Comparison of ENCODE assay signal across 10 cellular contexts in the genomic region with DNA sequence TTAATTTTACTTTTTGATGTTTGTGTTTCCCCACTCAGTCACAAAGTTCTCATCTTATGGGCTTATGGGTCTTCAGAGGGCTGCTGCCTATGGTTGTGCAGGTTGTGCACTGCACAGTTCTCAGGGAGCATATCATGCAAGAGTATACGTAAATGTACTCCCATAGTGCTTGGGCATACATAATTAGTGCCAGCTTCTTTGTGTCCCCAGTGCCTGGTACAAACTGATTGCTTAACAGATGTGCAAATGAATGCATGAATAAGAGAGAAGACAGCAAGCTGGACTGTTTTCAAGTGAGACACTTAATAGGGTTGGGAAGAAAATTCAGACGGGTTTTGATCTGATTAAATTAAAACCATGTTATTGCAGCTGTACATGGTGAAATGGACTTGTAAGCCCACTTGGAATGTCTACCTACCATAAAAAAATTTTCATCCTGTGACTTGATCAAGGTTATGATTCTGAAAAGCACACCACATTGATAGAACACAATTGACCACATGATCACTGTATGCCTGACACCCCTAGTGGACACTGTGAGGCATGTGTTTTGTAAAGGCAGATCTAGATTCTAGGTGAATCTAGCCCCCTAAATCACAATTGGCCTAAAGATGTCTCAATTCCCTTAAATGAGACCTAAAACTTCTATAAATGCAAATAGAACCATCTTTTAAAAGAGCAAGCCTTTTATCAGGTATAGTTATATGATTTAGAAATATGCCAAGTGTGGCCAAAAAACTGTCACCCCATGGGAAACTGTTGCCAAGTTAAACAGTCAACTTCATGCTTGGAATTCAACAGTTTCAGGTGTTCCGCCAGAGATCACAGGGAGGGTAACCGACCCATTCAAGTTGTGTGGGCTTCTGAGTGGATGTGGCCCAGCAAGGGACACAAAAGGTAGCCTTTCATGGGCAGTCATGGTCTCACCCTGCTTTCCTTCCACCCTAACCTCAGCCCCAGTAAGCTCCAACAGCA. TPM values are rescaled to one million over a fixed set of nuclear protein-coding genes. Genes with fewer than 3 reads are reported as not detected.
A peak's percentile ranks its signal among the peaks of the same experiment; 100 is the strongest.
DNase-seq lines count a peak whose midpoint lies in the region; ATAC-seq and TF ChIP-seq lines count a peak whose summit lies in the region.
"Had no signal": no experiment of that assay in that cellular context is flagged by ENCODE, and none has a peak within 500 bp of the region (broad histone marks: within the 10 kb centered on the region; RNA-seq: fewer than 3 reads in every experiment).

No MANE protein-coding gene starts in this region.

- no peaks in the 10 kb centered on the region for H3K9me2 ChIP-seq in OCI-LY1 (ENCODE audit: low read depth, low read length)

- H3K4me3 Mint-ChIP-seq in activated CD8-positive, alpha-beta T cell treated with anti-CD3 and anti-CD28 coated beads, Interleukin-2, amount 10 ng/mL, durations not matched to agents 7 days and 5 days: no peak overlapping the region
- H3K4me3 Mint-ChIP-seq: CD4-positive, CD25-positive, alpha-beta regulatory T cell had no signal

- H3K9ac ChIP-seq in OCI-LY1 (ENCODE audit: low read length): no peak overlapping the region
- no peak overlapping the region for H3K9ac ChIP-seq in stomach smooth muscle (ENCODE audit: low read length in 2 of 2)

- peaks cover 4% of the 10 kb centered on the region for H3K27me3 Mint-ChIP-seq in activated CD8-positive, alpha-beta T cell treated with anti-CD3 and anti-CD28 coated beads, Interleukin-2, amount 10 ng/mL, durations not matched to agents 7 days and 5 days (ENCODE audit: low read depth)

- DNase-seq in NCI-H2171 treated with DMSO at 0.1 percent for 48 hours (lab: John Stamatoyannopoulos, UW): peak; percentile 11
- DNase-seq in NCI-H2171 (lab: John Stamatoyannopoulos, UW): no peak
- no peak for DNase-seq in fibroblast of mammary gland (ENCODE audit: low read depth)
- no peak for DNase-seq in GF-D8 (lab: John Stamatoyannopoulos, UW)
- DNase-seq in activated CD8-positive, alpha-beta memory T cell treated with anti-CD3 and anti-CD28 coated beads, Interleukin-2, amount 50 U/mL, for 48 hours: no peak
- DNase-seq in activated CD8-positive, alpha-beta T cell treated with anti-CD3 and anti-CD28 coated beads, Interleukin-2, amount 10 ng/mL, durations not matched to agents 7 days and 5 days: no peak
- DNase-seq: NCI-H1092 had no signal

- H3K9me3 ChIP-seq in OCI-LY1 (ENCODE audit: low read length): no peaks in the 10 kb centered on the region
- H3K9me3 ChIP-seq in stomach smooth muscle (ENCODE audit: control insufficient read depth in 2 of 2, low read length in 2 of 2): no peaks in the 10 kb centered on the region

- H4K20me1 ChIP-seq in OCI-LY1 (ENCODE audit: insufficient read depth, low read length): no peaks in the 10 kb centered on the region

- H3F3A ChIP-seq in OCI-LY1 (ENCODE audit: insufficient read depth, low read length): no peaks in the 10 kb centered on the region

- H2AFZ ChIP-seq in OCI-LY1 (ENCODE audit: low read length): no peak overlapping the region

- H3K9me3 Mint-ChIP-seq in activated CD8-positive, alpha-beta T cell treated with anti-CD3 and anti-CD28 coated beads, Interleukin-2, amount 10 ng/mL, durations not matched to agents 7 days and 5 days (ENCODE audit: insufficient read depth): no peaks in the 10 kb centered on the region
- H3K9me3 Mint-ChIP-seq: CD4-positive, CD25-positive, alpha-beta regulatory T cell had no signal

- no peaks in the 10 kb centered on the region for H3K4me1 ChIP-seq in OCI-LY1 (ENCODE audit: insufficient read depth, low read length, severe bottlenecking)
- H3K4me1 ChIP-seq in stomach smooth muscle (ENCODE audit: control insufficient read depth, insufficient read depth, low read length): peaks cover 37% of the 10 kb centered on the region

- H3K4me3 ChIP-seq in OCI-LY1 (ENCODE audit: low read depth, low read length, poor library complexity, severe bottlenecking) (no peak overlapping the region), fibroblast of mammary gland (ENCODE audit: control insufficient read depth, low read depth, low read length) (no peak overlapping the region), stomach smooth muscle (ENCODE audit: low read length in 2 of 2) (no peak overlapping the region)

- no peaks in the 10 kb centered on the region for H3K27me3 ChIP-seq in OCI-LY1 (ENCODE audit: insufficient read depth, low read length)
- H3K27me3 ChIP-seq in stomach smooth muscle (ENCODE audit: control insufficient read depth in 1 of 2, insufficient read depth in 2 of 2, low read length in 2 of 2): no peaks in the 10 kb centered on the region

- no peaks in the 10 kb centered on the region for H3K36me3 Mint-ChIP-seq in activated CD8-positive, alpha-beta T cell treated with anti-CD3 and anti-CD28 coated beads, Interleukin-2, amount 10 ng/mL, durations not matched to agents 7 days and 5 days (ENCODE audit: low read depth)
- H3K36me3 Mint-ChIP-seq: CD4-positive, CD25-positive, alpha-beta regulatory T cell had no signal

- ATAC-seq in activated CD8-positive, alpha-beta T cell treated with anti-CD3 and anti-CD28 coated beads, Interleukin-2, amount 10 ng/mL, durations not matched to agents 7 days and 5 days: no peak

- H3K27ac ChIP-seq in OCI-LY1 (ENCODE audit: low read depth, low read length, poor library complexity, severe bottlenecking) (no peak overlapping the region), stomach smooth muscle (ENCODE audit: low read length) (peak overlapping the region; percentile 46)

- no peak overlapping the region for H3K27ac Mint-ChIP-seq in activated CD8-positive, alpha-beta T cell treated with anti-CD3 and anti-CD28 coated beads, Interleukin-2, amount 10 ng/mL, durations not matched to agents 7 days and 5 days
- H3K27ac Mint-ChIP-seq: CD4-positive, CD25-positive, alpha-beta regulatory T cell had no signal

- H3K36me3 ChIP-seq in OCI-LY1 (ENCODE audit: insufficient read depth, low read length) (no peaks in the 10 kb centered on the region), stomach smooth muscle (ENCODE audit: control insufficient read depth in 2 of 2, insufficient read depth in 2 of 2, low read length in 2 of 2) (peaks cover 8 to 12% of the 10 kb centered on the region in 2 donors)

- CTCF ChIA-PET in activated CD8-positive, alpha-beta T cell treated with anti-CD3 and anti-CD28 coated beads, Interleukin-2, amount 10 ng/mL, durations not matched to agents 7 days and 5 days (lab: Charles Lee): interaction anchor here (3.1 kb wide), 1 partner anchor 36 kb away, joined by 16 read pairs; no protein-coding TSS in a partner anchor

- peaks cover 10% of the 10 kb centered on the region for H3K4me1 Mint-ChIP-seq in activated CD8-positive, alpha-beta T cell treated with anti-CD3 and anti-CD28 coated beads, Interleukin-2, amount 10 ng/mL, durations not matched to agents 7 days and 5 days (ENCODE audit: low read depth)
- H3K4me1 Mint-ChIP-seq: CD4-positive, CD25-positive, alpha-beta regulatory T cell had no signal

- no peaks in the 10 kb centered on the region for H3K79me2 ChIP-seq in OCI-LY1 (ENCODE audit: insufficient read depth, low read length)

- POLR2A ChIA-PET in activated CD8-positive, alpha-beta T cell treated with anti-CD3 and anti-CD28 coated beads, Interleukin-2, amount 10 ng/mL, durations not matched to agents 7 days and 5 days (lab: Charles Lee): no interaction called here

- no peak overlapping the region for H3K4me2 ChIP-seq in OCI-LY1 (ENCODE audit: low read length)

- TF ChIP-seq CTCF in OCI-LY1 (IDR thresholded peaks at IDR 0.05; ENCODE audit: low read length) (peak; percentile 64), fibroblast of mammary gland (conservative IDR thresholded peaks at IDR 0.05; ENCODE audit: control insufficient read depth, insufficient read depth, low read depth, low read length) (peak; percentile 58)

RNA-seq across cellular contexts. Expression of a gene that starts 27.9 kb away (rescaled TPM):
- total RNA-seq in activated CD8-positive, alpha-beta T cell treated with anti-CD3 and anti-CD28 coated beads, Interleukin-2, amount 10 ng/mL, durations not matched to agents 7 days and 5 days: not detected
- total RNA-seq: CD4-positive, CD25-positive, alpha-beta regulatory T cell had no signal
